Comparison of ENCODE assay signal across 8 cellular contexts in the genomic region with DNA sequence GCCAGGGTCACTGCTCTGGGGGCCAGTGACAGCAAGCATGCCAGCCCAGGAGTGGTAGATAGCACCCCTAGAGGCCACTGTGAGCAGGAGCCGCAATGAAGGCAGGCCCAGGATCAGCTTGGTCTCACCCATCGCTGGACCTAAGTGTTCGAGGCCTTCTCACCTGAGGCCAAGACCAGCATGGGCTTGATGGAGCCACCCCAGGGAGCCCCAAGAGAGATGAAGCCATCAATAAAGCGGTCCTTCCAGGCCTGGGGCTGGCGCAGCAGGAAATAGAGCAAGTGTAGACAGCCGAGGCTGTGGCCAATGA. TPM values are rescaled to one million over a fixed set of nuclear protein-coding genes. Genes with fewer than 3 reads are reported as not detected.
A peak's percentile ranks its signal among the peaks of the same experiment; 100 is the strongest.
DNase-seq lines count a peak whose midpoint lies in the region; ATAC-seq and TF ChIP-seq lines count a peak whose summit lies in the region.

No MANE protein-coding gene starts in this region.

- intact Hi-C loops in activated T-helper 1 cell treated with anti-CD3 and anti-CD28 coated beads, Interleukin-12 subunit alpha, Interleukin-12 subunit beta, Interleukin-2, Interleukin-4 antibody, amounts not matched to agents 30 ng/mL and 10 ng/mL and 1 ng/mL, durations not matched to agents 14 hours and 24 hours and 36 hours (cut with micrococcal nuclease), result no loop called here
- intact Hi-C loops in heart left ventricle (cut with DNase I) (loop anchor here in 2 of 10 donors (5.0 kb wide), 2 partner anchors 80 to 100 kb away; partner anchors contain the start of genes DDX28 (in 1 of the 2) and DUS2 (in 1 of the 2)), spleen (cut with DNase I; ENCODE audit: low total_unique reads) (no loop called here)

- DNase-seq in SIG-M5 treated with dmso at 0.1 percent for 504 hours (lab: John Stamatoyannopoulos, UW; ENCODE audit: unreplicated experiment) (peak; percentile 39), SIG-M5 (lab: John Stamatoyannopoulos, UW) (no peak), MM.1S (peak; percentile 26), heart left ventricle (no peak), spleen (no peak), NCI-H446 (lab: John Stamatoyannopoulos, UW) (no peak)
- DNase-seq in activated T-helper 1 cell treated with anti-CD3 and anti-CD28 coated beads, Interleukin-12 subunit alpha, Interleukin-12 subunit beta, Interleukin-2, Interleukin-4 antibody, amounts not matched to agents 30 ng/mL and 10 ng/mL and 1 ng/mL, durations not matched to agents 14 hours and 24 hours and 36 hours (ENCODE audit: low spot score), result no peak
- DNase-seq in effector memory CD4-positive, alpha-beta T cell, result no peak

- no peaks in the 10 kb centered on the region for H4K20me1 ChIP-seq in MM.1S (ENCODE audit: insufficient read depth, low read length)

- no peak overlapping the region for H2AFZ ChIP-seq in MM.1S (ENCODE audit: low read length)

- H3K9ac ChIP-seq in MM.1S (ENCODE audit: low read length), result no peak overlapping the region

- no peak for TF ChIP-seq POLR2A in heart left ventricle (IDR thresholded peaks at IDR 0.05)
- TF ChIP-seq POLR2A in spleen (IDR thresholded peaks at IDR 0.05), result no peak

- peaks cover 4% of the 10 kb centered on the region for H3K79me2 ChIP-seq in MM.1S (ENCODE audit: low read length)

- peak overlapping the region; percentile 55 for H3K27ac Mint-ChIP-seq in activated T-helper 1 cell treated with anti-CD3 and anti-CD28 coated beads, Interleukin-12 subunit alpha, Interleukin-12 subunit beta, Interleukin-2, Interleukin-4 antibody, amounts not matched to agents 30 ng/mL and 10 ng/mL and 1 ng/mL, durations not matched to agents 14 hours and 24 hours and 36 hours

- H3K27me3 ChIP-seq in MM.1S (replicated peaks; ENCODE audit: insufficient read depth, low read length) (no peaks in the 10 kb centered on the region), heart left ventricle (no peaks in the 10 kb centered on the region), spleen (replicated peaks in 1 of 7) (no peaks in the 10 kb centered on the region)
- no peaks in the 10 kb centered on the region for H3K27me3 ChIP-seq in effector memory CD4-positive, alpha-beta T cell (replicated peaks; ENCODE audit: control insufficient read depth, insufficient read depth, low read length, poor library complexity, severe bottlenecking)

- H3K4me3 ChIP-seq in MM.1S (ENCODE audit: low read length), result no peak overlapping the region
- H3K4me3 ChIP-seq in heart left ventricle, result no peak overlapping the region
- no peak overlapping the region for H3K4me3 ChIP-seq in spleen
- H3K4me3 ChIP-seq in effector memory CD4-positive, alpha-beta T cell (ENCODE audit: insufficient read depth, low read depth, low read length, poor library complexity, severe bottlenecking), result no peak overlapping the region

- H3K9me3 ChIP-seq in MM.1S (replicated peaks; ENCODE audit: insufficient read depth, low read length) (no peaks in the 10 kb centered on the region), heart left ventricle (no peaks in the 10 kb centered on the region), spleen (no peaks in the 10 kb centered on the region)
- no peaks in the 10 kb centered on the region for H3K9me3 ChIP-seq in effector memory CD4-positive, alpha-beta T cell (ENCODE audit: control insufficient read depth, low read length)

- no peak overlapping the region for H3K27ac ChIP-seq in MM.1S (ENCODE audit: low read length)
- peak overlapping the region in 7 of 12 donors; percentile 4 to 54 (median 25) for H3K27ac ChIP-seq in heart left ventricle
- H3K27ac ChIP-seq in spleen, result peak overlapping the region in 3 of 8 donors; percentile 8 to 55 (median 50)
- H3K27ac ChIP-seq in effector memory CD4-positive, alpha-beta T cell (ENCODE audit: insufficient read depth, low read length, poor library complexity, severe bottlenecking), result no peak overlapping the region

- H3K36me3 Mint-ChIP-seq in activated T-helper 1 cell treated with anti-CD3 and anti-CD28 coated beads, Interleukin-12 subunit alpha, Interleukin-12 subunit beta, Interleukin-2, Interleukin-4 antibody, amounts not matched to agents 30 ng/mL and 10 ng/mL and 1 ng/mL, durations not matched to agents 14 hours and 24 hours and 36 hours (ENCODE audit: low read depth), result peaks cover 11% of the 10 kb centered on the region

- peaks cover 29% of the 10 kb centered on the region for H3K4me1 Mint-ChIP-seq in activated T-helper 1 cell treated with anti-CD3 and anti-CD28 coated beads, Interleukin-12 subunit alpha, Interleukin-12 subunit beta, Interleukin-2, Interleukin-4 antibody, amounts not matched to agents 30 ng/mL and 10 ng/mL and 1 ng/mL, durations not matched to agents 14 hours and 24 hours and 36 hours (ENCODE audit: low read depth)

- ATAC-seq in heart left ventricle, result peak in 3 of 4 donors; percentile 14 to 22 (median 18)

- H3K27me3 Mint-ChIP-seq in activated T-helper 1 cell treated with anti-CD3 and anti-CD28 coated beads, Interleukin-12 subunit alpha, Interleukin-12 subunit beta, Interleukin-2, Interleukin-4 antibody, amounts not matched to agents 30 ng/mL and 10 ng/mL and 1 ng/mL, durations not matched to agents 14 hours and 24 hours and 36 hours (ENCODE audit: insufficient read depth), result no peaks in the 10 kb centered on the region

- WGBS in heart left ventricle, 4 donors, result 70 to 88% (median 76%) methylated on average over 4 to 6 of the region's 6 CpGs
- WGBS in spleen, 5 donors, result 76 to 86% (median 84%) methylated on average over 5 to 6 of the region's 6 CpGs

- H3K4me1 ChIP-seq in MM.1S (ENCODE audit: low read length) (peaks cover 4% of the 10 kb centered on the region), heart left ventricle (peaks cover 4 to 67% (median 38%) of the 10 kb centered on the region in 12 donors), spleen (peaks cover 2 to 77% (median 29%) of the 10 kb centered on the region in 6 donors)
- H3K4me1 ChIP-seq in effector memory CD4-positive, alpha-beta T cell (ENCODE audit: control insufficient read depth, insufficient read depth, low read length, poor library complexity, severe bottlenecking), result peaks cover 22% of the 10 kb centered on the region

- no peak overlapping the region for H3K4me3 Mint-ChIP-seq in activated T-helper 1 cell treated with anti-CD3 and anti-CD28 coated beads, Interleukin-12 subunit alpha, Interleukin-12 subunit beta, Interleukin-2, Interleukin-4 antibody, amounts not matched to agents 30 ng/mL and 10 ng/mL and 1 ng/mL, durations not matched to agents 14 hours and 24 hours and 36 hours

- TF ChIP-seq CTCF in MM.1S (IDR thresholded peaks at IDR 0.05; ENCODE audit: low read length) (peak; percentile 69), heart left ventricle (IDR thresholded peaks at IDR 0.05) (peak; percentile 35 to 70 (median 54)), spleen (IDR thresholded peaks at IDR 0.05 in 8 of 11, conservative IDR thresholded peaks at IDR 0.05 in 3 of 11) (peak in 10 of 11 experiments; percentile 23 to 75 (median 62))

- peaks cover 6% of the 10 kb centered on the region for H3F3A ChIP-seq in MM.1S (ENCODE audit: insufficient read depth, low read length)

- no peaks in the 10 kb centered on the region for H3K9me2 ChIP-seq in MM.1S (replicated peaks; ENCODE audit: insufficient read depth, low read length)

- H3K4me2 ChIP-seq in MM.1S (ENCODE audit: low read depth, low read length), result no peak overlapping the region

- no peaks in the 10 kb centered on the region for H3K9me3 Mint-ChIP-seq in activated T-helper 1 cell treated with anti-CD3 and anti-CD28 coated beads, Interleukin-12 subunit alpha, Interleukin-12 subunit beta, Interleukin-2, Interleukin-4 antibody, amounts not matched to agents 30 ng/mL and 10 ng/mL and 1 ng/mL, durations not matched to agents 14 hours and 24 hours and 36 hours

- no peaks in the 10 kb centered on the region; the same call in 1 of the 2 replicates for H3K36me3 ChIP-seq in MM.1S (replicated peaks; ENCODE audit: insufficient read depth, low read length)
- H3K36me3 ChIP-seq in heart left ventricle, result peaks cover 11 to 83% (median 77%) of the 10 kb centered on the region in 9 donors
- H3K36me3 ChIP-seq in spleen, result peaks cover 0 to 79% (median 30%) of the 10 kb centered on the region in 6 donors
- H3K36me3 ChIP-seq in effector memory CD4-positive, alpha-beta T cell (ENCODE audit: control insufficient read depth, insufficient read depth, low read length), result peaks cover 18% of the 10 kb centered on the region

RNA-seq across cellular contexts. Expression of gene LCAT, which starts 1.8 kb away (rescaled TPM):
- 12.7 and 20.3 TPM in 2 replicates for total RNA-seq in activated T-helper 1 cell treated with anti-CD3 and anti-CD28 coated beads, Interleukin-12 subunit alpha, Interleukin-12 subunit beta, Interleukin-2, Interleukin-4 antibody, amounts not matched to agents 30 ng/mL and 10 ng/mL and 1 ng/mL, durations not matched to agents 14 hours and 24 hours and 36 hours
- total RNA-seq in heart left ventricle (10 to 100 TPM in 7 of 9 donors, 1 to 10 TPM in 2; 9.7 to 24.1 (median 18.2) TPM), spleen (10 to 100 TPM in 5 of 7 donors, 1 to 10 TPM in 2; 5.2 to 28.5 (median 13.7) TPM)
- polyA plus RNA-seq in heart left ventricle (10 to 100 TPM; 10.9 to 31.7 TPM), spleen (10 to 100 TPM in 2 of 3 donors, 1 to 10 TPM in 1; 8.5 to 51.6 (median 40.2) TPM)

RNA-seq across cellular contexts. Expression of gene PSMB10, which starts 5.5 kb away (rescaled TPM):
- total RNA-seq in activated T-helper 1 cell treated with anti-CD3 and anti-CD28 coated beads, Interleukin-12 subunit alpha, Interleukin-12 subunit beta, Interleukin-2, Interleukin-4 antibody, amounts not matched to agents 30 ng/mL and 10 ng/mL and 1 ng/mL, durations not matched to agents 14 hours and 24 hours and 36 hours, result 213 and 218 TPM in 2 replicates
- 100 to 1,000 TPM in 1 of 9 donors, 10 to 100 TPM in 8; 39.4 to 182 (median 60.5) TPM for total RNA-seq in heart left ventricle
- polyA plus RNA-seq in heart left ventricle, result 100 to 1,000 TPM in 1 of 2 donors, 10 to 100 TPM in 1; 56.9 to 118 TPM
- 100 to 1,000 TPM in 6 of 7 donors, 10 to 100 TPM in 1; 80.3 to 152 (median 128) TPM for total RNA-seq in spleen
- 100 to 1,000 TPM; 207 to 236 (median 236) TPM for polyA plus RNA-seq in spleen

RNA-seq across cellular contexts. Expression of gene CTRL, which starts 10.5 kb away (rescaled TPM):
- total RNA-seq in activated T-helper 1 cell treated with anti-CD3 and anti-CD28 coated beads, Interleukin-12 subunit alpha, Interleukin-12 subunit beta, Interleukin-2, Interleukin-4 antibody, amounts not matched to agents 30 ng/mL and 10 ng/mL and 1 ng/mL, durations not matched to agents 14 hours and 24 hours and 36 hours, result 5.5 and 6.9 TPM in 2 replicates
- total RNA-seq in heart left ventricle, result 1 to 10 TPM in 3 of 9 donors, under 1 TPM in 5, not detected in 1; 0.23 to 2.1 (median 0.74) TPM
- polyA plus RNA-seq in heart left ventricle, result under 1 TPM; 0.61 to 0.90 TPM
- total RNA-seq in spleen, result 1 to 10 TPM; 2.0 to 8.5 (median 4.6) TPM
- polyA plus RNA-seq in spleen, result 10 to 100 TPM in 1 of 3 donors, 1 to 10 TPM in 2; 2.7 to 10.3 (median 4.8) TPM

RNA-seq across cellular contexts. Expression of gene SLC12A4, which starts 26.3 kb away (rescaled TPM):
- 40.0 and 43.1 TPM in 2 replicates for total RNA-seq in activated T-helper 1 cell treated with anti-CD3 and anti-CD28 coated beads, Interleukin-12 subunit alpha, Interleukin-12 subunit beta, Interleukin-2, Interleukin-4 antibody, amounts not matched to agents 30 ng/mL and 10 ng/mL and 1 ng/mL, durations not matched to agents 14 hours and 24 hours and 36 hours
- 10 to 100 TPM; 64.6 to 92.2 (median 86.8) TPM for total RNA-seq in heart left ventricle
- 10 to 100 TPM; 65.3 to 81.5 TPM for polyA plus RNA-seq in heart left ventricle
- total RNA-seq in spleen, result 10 to 100 TPM; 23.1 to 68.5 (median 38.6) TPM
- polyA plus RNA-seq in spleen, result 10 to 100 TPM in 1 of 3 donors, 1 to 10 TPM in 2; 4.6 to 27.4 (median 8.9) TPM

RNA-seq across cellular contexts. Expression of gene DPEP3, which starts 38.1 kb away (rescaled TPM):
- total RNA-seq in activated T-helper 1 cell treated with anti-CD3 and anti-CD28 coated beads, Interleukin-12 subunit alpha, Interleukin-12 subunit beta, Interleukin-2, Interleukin-4 antibody, amounts not matched to agents 30 ng/mL and 10 ng/mL and 1 ng/mL, durations not matched to agents 14 hours and 24 hours and 36 hours, result not detected in 2 replicates
- under 1 TPM in 2 of 9 donors, not detected in 7; 0.13 to 0.16 TPM for total RNA-seq in heart left ventricle
- polyA plus RNA-seq in heart left ventricle, result not detected
- total RNA-seq in spleen, result 1 to 10 TPM in 4 of 7 donors, under 1 TPM in 3; 0.57 to 2.2 (median 1.4) TPM
- under 1 TPM; 0.26 to 0.49 (median 0.43) TPM for polyA plus RNA-seq in spleen

Comparison
In these comparisons a context has a peak if more than half of its experiments do, and no peak if none do; other contexts are left out.
1. DNase-seq: peak in SIG-M5 treated with dmso at 0.1 percent for 504 hours (single experiment) and MM.1S (single experiment); none in SIG-M5 (single experiment), activated T-helper 1 cell treated with anti-CD3 and anti-CD28 coated beads, Interleukin-12 subunit alpha, Interleukin-12 subunit beta, Interleukin-2, Interleukin-4 antibody, amounts not matched to agents 30 ng/mL and 10 ng/mL and 1 ng/mL, durations not matched to agents 14 hours and 24 hours and 36 hours (single experiment), heart left ventricle (0 of 5), spleen (single experiment), NCI-H446 (0 of 2) and effector memory CD4-positive, alpha-beta T cell (0 of 3).
2. H3K27ac ChIP-seq: peak in heart left ventricle (7 of 12); none in MM.1S (single experiment) and effector memory CD4-positive, alpha-beta T cell (single experiment).
3. Peak in every context shown above with its lines, with median percentiles within 50 percentile points of each other: CTCF ChIP-seq.